26 cellular contexts compared by ENCODE assay signal in the genomic region with DNA sequence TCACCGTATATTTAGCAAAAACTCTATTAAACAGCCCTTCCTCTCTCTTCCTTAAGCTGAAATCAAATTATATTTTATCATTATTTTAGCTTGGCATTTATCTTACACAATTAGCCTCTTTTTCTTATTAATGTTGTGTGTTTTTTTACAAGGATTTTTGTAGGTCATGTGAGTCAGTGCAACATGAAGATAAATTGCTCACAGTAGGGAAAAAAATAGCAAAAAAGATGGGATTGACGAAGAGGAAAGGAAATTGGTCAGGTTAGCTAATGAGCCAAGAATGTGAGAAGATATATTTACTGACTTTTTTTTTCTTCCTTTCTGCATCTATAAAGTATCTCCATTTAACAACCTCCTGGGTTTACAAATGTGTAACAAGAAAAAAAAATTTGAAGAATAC.
DNase-seq lines count a peak whose midpoint lies in the region; ATAC-seq and TF ChIP-seq lines count a peak whose summit lies in the region.
"Had no signal": no experiment of that assay in that cellular context is flagged by ENCODE, and none has a peak within 500 bp of the region (broad histone marks: within the 10 kb centered on the region; RNA-seq: fewer than 3 reads in every experiment).

No MANE protein-coding gene starts in this region.

- H3K9ac ChIP-seq in skeletal muscle satellite cell (ENCODE audit: low read depth, low read length) (no peak overlapping the region), colonic mucosa (ENCODE audit: low read depth in 2 of 2, low read length in 2 of 2) (no peak overlapping the region)
- H3K9ac ChIP-seq: KMS-11 had no signal

- H3K36me3 ChIP-seq in skeletal muscle satellite cell (ENCODE audit: insufficient read depth, low read length), result no peaks in the 10 kb centered on the region
- no peaks in the 10 kb centered on the region for H3K36me3 ChIP-seq in colonic mucosa
- H3K36me3 ChIP-seq in testis (ENCODE audit: low read depth, missing control alignments), result no peaks in the 10 kb centered on the region
- H3K36me3 ChIP-seq: adrenal gland, BE2C, cardiac muscle cell, sigmoid colon, suprapubic skin had no signal

- H3K4me3 ChIP-seq in fibroblast of pulmonary artery (replicated peaks; ENCODE audit: low read depth, low read length), result no peak overlapping the region
- no peak overlapping the region for H3K4me3 ChIP-seq in skeletal muscle satellite cell (ENCODE audit: low read length)
- no peak overlapping the region for H3K4me3 ChIP-seq in colonic mucosa
- no peak overlapping the region for H3K4me3 ChIP-seq in testis
- H3K4me3 ChIP-seq: adrenal gland, cardiac muscle cell, hepatocyte, mucosa of descending colon, sigmoid colon, suprapubic skin had no signal

- no peak for TF ChIP-seq CTCF in fibroblast of pulmonary artery (IDR thresholded peaks at IDR 0.05; ENCODE audit: low read length, missing control alignments)
- TF ChIP-seq CTCF in colonic mucosa (IDR thresholded peaks at IDR 0.05), result no peak
- no peak for TF ChIP-seq CTCF in testis (IDR thresholded peaks at IDR 0.05)

- DNase-seq in GM03348 (ENCODE audit: low spot score) (peak; percentile 13), RPMI7951 (ENCODE audit: low read depth) (peak; percentile 50), fibroblast of pulmonary artery (ENCODE audit: low read depth) (peak; percentile 59), colonic mucosa (no peak), testis (no peak), hippocampal formation (lab: John Stamatoyannopoulos, UW) (no peak)
- DNase-seq: activated CD8-positive, alpha-beta memory T cell treated with anti-CD3 and anti-CD28 coated beads for 24 hours; activated naive CD4-positive, alpha-beta T cell; activated T-cell treated with anti-CD3 and anti-CD28 coated beads, Interleukin-2, amount 50 U/mL, for 4 hours; adrenal gland; BE2C; Caco-2; dermis blood vessel endothelial cell; foreskin melanocyte; mucosa of descending colon; NCI-H187 treated with DMSO at 0.1 percent for 48 hours; NCI-H82; Right ventricle myocardium superior; sigmoid colon; stimulated activated CD4-positive, alpha-beta T cell treated with anti-CD3 and anti-CD28 coated beads, Interleukin-1b, Interleukin-23, amount 100 ng/mL, for 48 hours had no signal

- peaks cover 26% of the 10 kb centered on the region for H3K4me1 ChIP-seq in skeletal muscle satellite cell (ENCODE audit: control insufficient read depth, insufficient read depth, low read length)
- H3K4me1 ChIP-seq in colonic mucosa, result no peaks in the 10 kb centered on the region
- H3K4me1 ChIP-seq in testis, result no peaks in the 10 kb centered on the region
- H3K4me1 ChIP-seq: adrenal gland, BE2C, Caco-2, sigmoid colon, suprapubic skin had no signal

- intact Hi-C loops in colonic mucosa (cut with DNase I) (no loop called here), testis (cut with DNase I; ENCODE audit: low total_unique reads) (no loop called here)

- peak overlapping the region; percentile 18 for H3K4me2 ChIP-seq in skeletal muscle satellite cell (ENCODE audit: low read length)
- H3K4me2 ChIP-seq: hepatocyte, KMS-11 had no signal

- 59 to 71% methylated on average over 2 of the region's 2 CpGs for WGBS in testis, 2 donors

- ATAC-seq in HG03045 (IDR thresholded peaks at IDR 0.05; ENCODE audit: unreplicated experiment), result no peak
- ATAC-seq: activated T-cell treated with anti-CD3 and anti-CD28 coated beads, Interleukin-2, amount 50 U/mL, for 4 hours; mucosa of descending colon had no signal

- H3K27me3 ChIP-seq in skeletal muscle satellite cell (ENCODE audit: control insufficient read depth, insufficient read depth, low read length) (no peaks in the 10 kb centered on the region), colonic mucosa (no peaks in the 10 kb centered on the region), testis (no peaks in the 10 kb centered on the region)
- H3K27me3 ChIP-seq: adrenal gland, BE2C, cardiac muscle cell, hepatocyte, sigmoid colon, suprapubic skin had no signal

- H3K9me3 ChIP-seq in skeletal muscle satellite cell (replicated peaks; ENCODE audit: low read length) (no peaks in the 10 kb centered on the region), colonic mucosa (no peaks in the 10 kb centered on the region), testis (no peaks in the 10 kb centered on the region)
- H3K9me3 ChIP-seq: adrenal gland, BE2C, Caco-2, sigmoid colon, suprapubic skin had no signal

- H3K27ac ChIP-seq in colonic mucosa (no peak overlapping the region), testis (no peak overlapping the region)
- H3K27ac ChIP-seq: adrenal gland, cardiac muscle cell, hepatocyte, KMS-11, sigmoid colon, suprapubic skin had no signal

- TF ChIP-seq POLR2A in testis (IDR thresholded peaks at IDR 0.05), result no peak

Comparison
In these comparisons a context has a peak if more than half of its experiments do, and no peak if none do; other contexts are left out.
1. DNase-seq: peak in GM03348 (single experiment), RPMI7951 (single experiment) and fibroblast of pulmonary artery (single experiment); none in colonic mucosa (single experiment), testis (single experiment) and hippocampal formation (0 of 2).